In the genomic region with DNA sequence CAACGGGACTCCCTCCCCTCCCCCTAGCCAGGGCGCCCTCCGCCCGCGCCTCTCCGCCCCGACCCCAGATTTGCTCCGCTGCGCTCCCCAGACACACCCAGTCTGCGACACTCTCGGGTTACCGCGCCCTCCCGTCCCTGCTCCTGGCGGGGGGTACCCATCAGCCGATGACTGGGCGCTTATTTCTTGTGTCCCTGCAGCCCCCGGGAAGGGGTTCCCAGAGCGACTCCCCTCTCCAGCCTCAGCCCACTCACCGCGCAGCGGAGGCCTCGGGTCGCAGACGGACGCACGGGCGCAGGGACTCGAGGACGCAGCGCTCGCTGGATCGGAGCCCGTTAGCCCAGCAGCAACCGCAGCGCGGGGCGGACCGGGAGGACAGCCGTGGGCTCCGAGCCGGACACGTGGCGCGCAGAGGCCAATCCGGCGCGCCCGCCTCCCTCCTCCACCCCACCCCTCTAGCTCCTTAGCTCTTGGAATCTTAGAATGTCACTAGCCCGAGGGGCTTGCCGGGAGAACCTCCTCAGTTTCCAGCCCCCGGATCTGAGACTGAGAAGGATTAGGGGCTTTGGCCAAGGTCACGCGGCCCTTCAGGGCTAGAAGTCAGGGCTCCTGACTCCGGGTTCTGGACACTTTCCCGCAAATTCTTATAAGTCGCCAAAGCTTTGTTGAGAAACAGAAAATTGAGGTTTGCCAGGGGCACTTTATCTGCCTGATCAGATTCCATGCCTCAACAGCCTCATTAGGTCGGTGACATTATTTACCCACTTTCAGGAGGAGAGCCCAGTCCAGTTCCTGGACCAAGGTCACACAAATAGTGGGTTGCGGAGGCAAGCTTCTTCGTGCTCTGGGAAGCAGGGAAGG, we compare ENCODE assay signal across 8 cellular contexts. TPM values are rescaled to one million over a fixed set of nuclear protein-coding genes. Genes with fewer than 3 reads are reported as not detected.
DNase-seq lines count a peak whose midpoint lies in the region; ATAC-seq and TF ChIP-seq lines count a peak whose summit lies in the region.

ANXA6 (minus strand) TSS at position 354 of the 861 bp plus-strand sequence. CDS start 9,878 bp downstream, outside the sequence.

- H3K9me3 Mint-ChIP-seq in progenitor cell of endocrine pancreas (ENCODE audit: low read depth), result no peaks in the 10 kb centered on the region

- H4K20me1 ChIP-seq in Karpas-422 (ENCODE audit: insufficient read depth, low read depth, low read length), result no peaks in the 10 kb centered on the region

- H3K4me1 Mint-ChIP-seq in progenitor cell of endocrine pancreas (ENCODE audit: low read depth), result peaks cover 20% of the 10 kb centered on the region

- H3K36me3 ChIP-seq in Karpas-422 (ENCODE audit: insufficient read depth, low read length) (no peaks in the 10 kb centered on the region), ascending aorta (no peaks in the 10 kb centered on the region), right atrium auricular region (no peaks in the 10 kb centered on the region)

- H3K27me3 Mint-ChIP-seq in progenitor cell of endocrine pancreas, result peaks cover 20% of the 10 kb centered on the region

- H3K27me3 ChIP-seq in Karpas-422 (ENCODE audit: low read length) (no peaks in the 10 kb centered on the region), ascending aorta (no peaks in the 10 kb centered on the region), right atrium auricular region (no peaks in the 10 kb centered on the region)

- peak; percentile 89 for DNase-seq in EH (ENCODE audit: low read depth)
- peak; percentile 89 for DNase-seq in Karpas-422
- DNase-seq in T follicular helper cell (ENCODE audit: low read depth), result peak; percentile 50
- peak; percentile 55 to 93 for DNase-seq in ascending aorta (ENCODE audit: low spot score in 2 of 2)
- DNase-seq in right atrium auricular region (ENCODE audit: low spot score), result peak; percentile 91
- DNase-seq in progenitor cell of endocrine pancreas (ENCODE audit: low spot score, unreplicated experiment), result peak; percentile 42
- DNase-seq in SHP77 treated with DMSO at 0.1 percent for 48 hours (lab: John Stamatoyannopoulos, UW), result no peak

- H3K79me2 ChIP-seq in Karpas-422 (ENCODE audit: low read length), result peaks cover 57% of the 10 kb centered on the region

- H3K27ac ChIP-seq in Karpas-422 (ENCODE audit: low read length) (peak within 1 kb of the TSS; percentile 95), ascending aorta (peak within 1 kb of the TSS; percentile 82 to 88), right atrium auricular region (peak within 1 kb of the TSS; percentile 86 to 96)

- no peaks in the 10 kb centered on the region for H3K9me2 ChIP-seq in Karpas-422 (replicated peaks; ENCODE audit: insufficient read depth, low read length)

- H3K9me3 ChIP-seq in Karpas-422 (ENCODE audit: low read length), result no peaks in the 10 kb centered on the region
- no peaks in the 10 kb centered on the region for H3K9me3 ChIP-seq in ascending aorta
- no peaks in the 10 kb centered on the region for H3K9me3 ChIP-seq in right atrium auricular region

- peak; percentile 53 for ATAC-seq in GM21737 (IDR thresholded peaks at IDR 0.05; ENCODE audit: unreplicated experiment)

- no peak within 1 kb of the TSS for H2AFZ ChIP-seq in Karpas-422 (ENCODE audit: low read length)

- peak within 1 kb of the TSS; percentile 36 for H3K27ac Mint-ChIP-seq in progenitor cell of endocrine pancreas

- intact Hi-C loops in ascending aorta (cut with DNase I), result loop anchor here (5.0 kb wide), 1 partner anchor 95 kb away; the partner anchor contains the start of gene GM2A

- peaks cover 70% of the 10 kb centered on the region for H3K4me1 ChIP-seq in Karpas-422 (ENCODE audit: low read length)
- peaks cover 9 to 26% of the 10 kb centered on the region in 2 donors for H3K4me1 ChIP-seq in ascending aorta
- peaks cover 0 to 49% of the 10 kb centered on the region in 2 donors for H3K4me1 ChIP-seq in right atrium auricular region

- H3K9ac ChIP-seq in Karpas-422 (ENCODE audit: low read length), result peak within 1 kb of the TSS; percentile 90

- H3K4me2 ChIP-seq in Karpas-422 (ENCODE audit: low read depth, low read length, poor library complexity, severe bottlenecking), result peak within 1 kb of the TSS; percentile 87

- no peaks in the 10 kb centered on the region for H3K36me3 Mint-ChIP-seq in progenitor cell of endocrine pancreas (ENCODE audit: insufficient read depth)

- H3K4me3 Mint-ChIP-seq in progenitor cell of endocrine pancreas (ENCODE audit: low read depth), result peak within 1 kb of the TSS; percentile 73

- TF ChIP-seq CTCF in ascending aorta (IDR thresholded peaks at IDR 0.05) (no peak), right atrium auricular region (IDR thresholded peaks at IDR 0.05) (no peak), progenitor cell of endocrine pancreas (IDR thresholded peaks at IDR 0.05; ENCODE audit: unreplicated experiment) (no peak)

- H3K4me3 ChIP-seq in Karpas-422 (ENCODE audit: low read length) (peak within 1 kb of the TSS; percentile 70), ascending aorta (peak within 1 kb of the TSS; percentile 76 to 80), right atrium auricular region (peak within 1 kb of the TSS; percentile 79 to 90)

RNA-seq across cellular contexts. Expression of gene ANXA6, which starts in this region (rescaled TPM):
- total RNA-seq in Karpas-422 (2014; rRNA removed; shearing (Covaris generic); ENCODE audit: low replicate concordance), result 277 and 387 TPM in 2 replicates
- 334 TPM for total RNA-seq in ascending aorta
- 100 to 1,000 TPM; 164 to 165 TPM for total RNA-seq in right atrium auricular region
- 27.7 and 28.5 TPM in 2 replicates for total RNA-seq in progenitor cell of endocrine pancreas
